Comparison of ENCODE assay signal across 1 cellular context in the genomic region with DNA sequence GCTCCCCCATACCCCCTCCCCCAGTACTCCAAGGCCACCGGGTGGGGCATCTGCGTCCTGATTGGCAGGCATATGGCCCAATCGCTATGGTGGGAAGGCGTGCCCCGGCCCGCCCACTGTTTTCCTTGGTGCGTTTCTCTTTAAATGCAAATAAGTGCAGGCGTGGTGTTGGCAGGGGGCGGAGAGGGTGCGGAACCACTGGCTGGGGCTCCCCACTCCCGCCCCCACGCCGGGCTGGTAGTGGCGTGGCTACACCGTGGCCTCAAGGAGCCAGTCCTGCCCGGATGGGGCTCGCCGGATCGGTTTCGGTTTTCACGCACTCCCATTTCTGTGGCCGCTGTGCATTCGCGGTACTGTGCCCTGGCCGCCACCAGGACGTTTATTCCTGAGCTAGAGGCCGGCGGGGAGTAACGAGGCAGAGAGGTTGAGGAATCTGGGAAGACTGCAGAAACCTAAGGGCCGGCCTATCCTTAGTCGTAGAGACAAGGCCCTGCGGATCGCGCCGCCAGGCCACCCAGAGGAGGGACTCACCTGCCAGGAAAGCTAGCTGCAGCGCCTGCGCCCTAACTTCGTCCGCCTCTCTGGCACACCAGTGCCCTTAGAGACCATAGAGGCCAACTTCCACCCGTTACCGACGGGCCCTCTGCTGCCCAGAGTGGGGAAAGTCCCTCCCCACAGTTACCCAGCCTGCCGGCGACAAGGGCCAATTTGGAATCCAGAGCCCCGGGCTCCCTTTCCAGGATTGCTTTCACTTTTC.
A peak's percentile ranks its signal among the peaks of the same experiment; 100 is the strongest.
TF ChIP-seq lines count a peak whose summit lies in the region.

No MANE protein-coding gene starts in this region.

TF ChIP-seq in HepG2, 621 proteins besides CTCF, POLR2A, EP300 and RAD21 (continued from another document):
- TF ChIP-seq, protein P1, sequence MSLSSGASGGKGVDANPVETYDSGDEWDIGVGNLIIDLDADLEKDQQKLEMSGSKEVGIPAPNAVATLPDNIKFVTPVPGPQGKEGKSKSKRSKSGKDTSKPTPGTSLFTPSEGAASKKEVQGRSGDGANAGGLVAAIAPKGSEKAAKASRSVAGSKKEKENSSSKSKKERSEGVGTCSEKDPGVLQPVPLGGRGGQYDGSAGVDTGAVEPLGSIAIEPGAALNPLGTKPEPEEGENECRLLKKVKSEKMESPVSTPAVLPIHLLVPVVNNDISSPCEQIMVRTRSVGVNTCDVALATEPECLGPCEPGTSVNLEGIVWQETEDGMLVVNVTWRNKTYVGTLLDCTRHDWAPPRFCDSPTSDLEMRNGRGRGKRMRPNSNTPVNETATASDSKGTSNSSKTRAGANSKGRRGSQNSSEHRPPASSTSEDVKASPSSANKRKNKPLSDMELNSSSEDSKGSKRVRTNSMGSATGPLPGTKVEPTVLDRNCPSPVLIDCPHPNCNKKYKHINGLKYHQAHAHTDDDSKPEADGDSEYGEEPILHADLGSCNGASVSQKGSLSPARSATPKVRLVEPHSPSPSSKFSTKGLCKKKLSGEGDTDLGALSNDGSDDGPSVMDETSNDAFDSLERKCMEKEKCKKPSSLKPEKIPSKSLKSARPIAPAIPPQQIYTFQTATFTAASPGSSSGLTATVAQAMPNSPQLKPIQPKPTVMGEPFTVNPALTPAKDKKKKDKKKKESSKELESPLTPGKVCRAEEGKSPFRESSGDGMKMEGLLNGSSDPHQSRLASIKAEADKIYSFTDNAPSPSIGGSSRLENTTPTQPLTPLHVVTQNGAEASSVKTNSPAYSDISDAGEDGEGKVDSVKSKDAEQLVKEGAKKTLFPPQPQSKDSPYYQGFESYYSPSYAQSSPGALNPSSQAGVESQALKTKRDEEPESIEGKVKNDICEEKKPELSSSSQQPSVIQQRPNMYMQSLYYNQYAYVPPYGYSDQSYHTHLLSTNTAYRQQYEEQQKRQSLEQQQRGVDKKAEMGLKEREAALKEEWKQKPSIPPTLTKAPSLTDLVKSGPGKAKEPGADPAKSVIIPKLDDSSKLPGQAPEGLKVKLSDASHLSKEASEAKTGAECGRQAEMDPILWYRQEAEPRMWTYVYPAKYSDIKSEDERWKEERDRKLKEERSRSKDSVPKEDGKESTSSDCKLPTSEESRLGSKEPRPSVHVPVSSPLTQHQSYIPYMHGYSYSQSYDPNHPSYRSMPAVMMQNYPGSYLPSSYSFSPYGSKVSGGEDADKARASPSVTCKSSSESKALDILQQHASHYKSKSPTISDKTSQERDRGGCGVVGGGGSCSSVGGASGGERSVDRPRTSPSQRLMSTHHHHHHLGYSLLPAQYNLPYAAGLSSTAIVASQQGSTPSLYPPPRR (CRISPR knock-in tag; IDR thresholded peaks at IDR 0.05; ENCODE audit: borderline replicate concordance): no peak
- TF ChIP-seq ZNF484 (CRISPR knock-in tag; IDR thresholded peaks at IDR 0.05; ENCODE audit: borderline replicate concordance, low read depth) (no peak), WIZ (CRISPR knock-in tag; IDR thresholded peaks at IDR 0.05) (peak; percentile 57; the same call in 1 of the 2 replicates), ZZZ3 (CRISPR knock-in tag; IDR thresholded peaks at IDR 0.05; ENCODE audit: borderline replicate concordance) (no peak), NR2F1 (CRISPR knock-in tag; IDR thresholded peaks at IDR 0.05) (no peak), AKAP8 (CRISPR knock-in tag; IDR thresholded peaks at IDR 0.05) (no peak), NFE2L1 (CRISPR knock-in tag; IDR thresholded peaks at IDR 0.05; ENCODE audit: borderline replicate concordance) (no peak), IKZF4 (CRISPR knock-in tag; IDR thresholded peaks at IDR 0.05; ENCODE audit: borderline replicate concordance, low read depth, not compliant biosample characterization) (no peak), ZNF253 (CRISPR knock-in tag; IDR thresholded peaks at IDR 0.05; ENCODE audit: borderline replicate concordance) (no peak)
- TF ChIP-seq, protein P2, sequence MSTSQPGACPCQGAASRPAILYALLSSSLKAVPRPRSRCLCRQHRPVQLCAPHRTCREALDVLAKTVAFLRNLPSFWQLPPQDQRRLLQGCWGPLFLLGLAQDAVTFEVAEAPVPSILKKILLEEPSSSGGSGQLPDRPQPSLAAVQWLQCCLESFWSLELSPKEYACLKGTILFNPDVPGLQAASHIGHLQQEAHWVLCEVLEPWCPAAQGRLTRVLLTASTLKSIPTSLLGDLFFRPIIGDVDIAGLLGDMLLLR (CRISPR knock-in tag; IDR thresholded peaks at IDR 0.05): no peak
- TF ChIP-seq, protein P3, sequence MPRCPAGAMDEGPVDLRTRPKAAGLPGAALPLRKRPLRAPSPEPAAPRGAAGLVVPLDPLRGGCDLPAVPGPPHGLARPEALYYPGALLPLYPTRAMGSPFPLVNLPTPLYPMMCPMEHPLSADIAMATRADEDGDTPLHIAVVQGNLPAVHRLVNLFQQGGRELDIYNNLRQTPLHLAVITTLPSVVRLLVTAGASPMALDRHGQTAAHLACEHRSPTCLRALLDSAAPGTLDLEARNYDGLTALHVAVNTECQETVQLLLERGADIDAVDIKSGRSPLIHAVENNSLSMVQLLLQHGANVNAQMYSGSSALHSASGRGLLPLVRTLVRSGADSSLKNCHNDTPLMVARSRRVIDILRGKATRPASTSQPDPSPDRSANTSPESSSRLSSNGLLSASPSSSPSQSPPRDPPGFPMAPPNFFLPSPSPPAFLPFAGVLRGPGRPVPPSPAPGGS (CRISPR knock-in tag; IDR thresholded peaks at IDR 0.05): no peak
